ENCODE assay signal across 8 cellular contexts in the genomic region with DNA sequence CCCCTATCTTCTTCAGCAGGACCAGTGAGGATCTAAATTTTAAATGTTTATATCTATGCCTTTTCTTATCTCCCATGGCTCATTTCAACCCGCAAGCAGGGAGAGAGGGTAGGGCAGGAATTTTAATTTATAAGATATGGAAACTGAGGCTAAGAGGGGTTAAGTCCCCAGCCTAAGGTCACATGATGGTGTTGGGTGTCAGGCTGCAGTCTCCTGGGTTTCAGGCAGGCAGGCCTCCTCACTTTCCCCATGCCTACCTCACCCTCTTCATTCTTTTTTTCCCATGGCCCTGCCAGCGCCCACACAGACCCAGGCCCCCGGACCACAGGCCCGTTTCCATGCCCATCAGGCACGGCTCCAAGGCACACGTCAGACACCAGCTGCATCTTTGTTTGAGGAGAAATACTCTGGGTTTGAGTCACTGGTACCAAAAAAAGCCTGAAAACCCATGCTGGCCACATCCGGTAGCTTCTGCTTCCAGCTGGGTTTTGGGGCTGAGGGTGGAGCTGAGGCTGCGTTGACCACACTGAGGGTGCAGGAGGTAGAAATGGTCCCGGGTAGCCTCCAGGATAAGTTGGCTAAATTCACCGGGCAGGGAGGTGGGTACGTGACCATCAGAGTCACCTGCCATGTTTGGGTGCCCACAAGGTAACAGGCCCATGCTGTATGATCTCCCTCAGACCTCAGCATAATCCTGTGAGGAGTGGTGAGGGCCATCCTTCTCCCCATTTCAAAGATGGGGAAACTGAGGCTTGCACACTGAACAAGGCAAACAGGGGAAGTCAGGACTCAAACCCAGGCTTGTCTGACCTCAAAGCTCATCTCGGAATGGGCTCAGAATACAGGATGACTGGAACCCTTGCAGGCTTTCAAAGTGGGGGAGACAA. TPM values are rescaled to one million over a fixed set of nuclear protein-coding genes. Genes with fewer than 3 reads are reported as not detected.
DNase-seq lines count a peak whose midpoint lies in the region; ATAC-seq and TF ChIP-seq lines count a peak whose summit lies in the region.
"Had no signal": no experiment of that assay in that cellular context is flagged by ENCODE, and none has a peak within 500 bp of the region (broad histone marks: within the 10 kb centered on the region; RNA-seq: fewer than 3 reads in every experiment).

No MANE protein-coding gene starts in this region.

- intact Hi-C loops in ovary (cut with DNase I), result no loop called here

- no peaks in the 10 kb centered on the region for H3K9me3 ChIP-seq in GM23248 (ENCODE audit: low read depth)
- no peaks in the 10 kb centered on the region for H3K9me3 ChIP-seq in MM.1S (replicated peaks; ENCODE audit: insufficient read depth, low read length)
- H3K9me3 ChIP-seq in ovary, result no peaks in the 10 kb centered on the region
- H3K9me3 ChIP-seq: pancreas had no signal

- 35 to 37% methylated on average over 12 of the region's 12 CpGs for WGBS in GM23248 (ENCODE audit: low coverage in 1 of 2, low lambda C conversion rate in 2 of 2, missing lambda C conversion rate in 2 of 2), 2 experiments
- 49 to 55% (median 50%) methylated on average over 12 of the region's 12 CpGs for WGBS in ovary, 3 donors

- H3K36me3 ChIP-seq in GM23248 (ENCODE audit: low read depth) (no peaks in the 10 kb centered on the region), MM.1S (replicated peaks; ENCODE audit: insufficient read depth, low read length) (no peaks in the 10 kb centered on the region), ovary (no peaks in the 10 kb centered on the region)
- H3K36me3 ChIP-seq: pancreas had no signal

- TF ChIP-seq POLR2A in ovary (IDR thresholded peaks at IDR 0.05), result no peak

- in situ Hi-C loops in GM23248 (cut with MboI), result no loop called here

- H3K27me3 ChIP-seq in GM23248 (replicated peaks; ENCODE audit: insufficient read depth) (0 out of 2 replicates have a peak, but pooled peaks cover 7% of the 10 kb centered on the region), MM.1S (replicated peaks; ENCODE audit: insufficient read depth, low read length) (no peaks in the 10 kb centered on the region), ovary (no peaks in the 10 kb centered on the region)
- H3K27me3 ChIP-seq: pancreas had no signal

- peak overlapping the region; percentile 10 to 27 for H3K27ac Mint-ChIP-seq in activated naive CD4-positive, alpha-beta T cell treated with anti-CD3 and anti-CD28 coated beads, Interleukin-2, amount 50 U/mL, for 72 hours

- peak; percentile 93 for DNase-seq in GM23248
- DNase-seq in MM.1S, result peak; percentile 95
- peak; percentile 24 to 73 for DNase-seq in activated naive CD4-positive, alpha-beta T cell treated with anti-CD3 and anti-CD28 coated beads, Interleukin-2, amount 50 U/mL, for 72 hours (ENCODE audit: low spot score in 2 of 2)
- DNase-seq in mucosa of gallbladder (ENCODE audit: low spot score), result peak; percentile 42
- no peak for DNase-seq in NCI-H1417 treated with DMSO at 0.1 percent for 48 hours (lab: John Stamatoyannopoulos, UW)
- no peak for DNase-seq in ovary
- DNase-seq: pancreas had no signal

- H3K9me3 Mint-ChIP-seq in activated naive CD4-positive, alpha-beta T cell treated with anti-CD3 and anti-CD28 coated beads, Interleukin-2, amount 50 U/mL, for 72 hours, result no peaks in the 10 kb centered on the region

- H4K20me1 ChIP-seq in GM23248 (ENCODE audit: insufficient read depth) (no peaks in the 10 kb centered on the region), MM.1S (ENCODE audit: insufficient read depth, low read length) (no peaks in the 10 kb centered on the region)

- no peak overlapping the region for H3K4me3 ChIP-seq in GM23248
- peak overlapping the region; percentile 5; the same call in 1 of the 2 replicates for H3K4me3 ChIP-seq in MM.1S (ENCODE audit: low read length)
- no peak overlapping the region for H3K4me3 ChIP-seq in ovary
- H3K4me3 ChIP-seq: pancreas had no signal

- H3K9ac ChIP-seq in GM23248 (no peak overlapping the region), MM.1S (ENCODE audit: low read length) (peak overlapping the region; percentile 72)

- H3F3A ChIP-seq in GM23248 (ENCODE audit: insufficient read depth), result no peaks in the 10 kb centered on the region
- peaks cover 23% of the 10 kb centered on the region for H3F3A ChIP-seq in MM.1S (ENCODE audit: insufficient read depth, low read length)

- H3K4me1 ChIP-seq in GM23248 (ENCODE audit: insufficient read depth) (peaks cover 11% of the 10 kb centered on the region), MM.1S (ENCODE audit: low read length) (peaks cover 49% of the 10 kb centered on the region), ovary (ENCODE audit: insufficient read depth) (no peaks in the 10 kb centered on the region)
- H3K4me1 ChIP-seq: pancreas had no signal

- peak; percentile 83 for ATAC-seq in GM18511 (IDR thresholded peaks at IDR 0.05; ENCODE audit: unreplicated experiment)
- peak; percentile 74 to 90 for ATAC-seq in activated naive CD4-positive, alpha-beta T cell treated with anti-CD3 and anti-CD28 coated beads, Interleukin-2, amount 50 U/mL, for 72 hours

- H3K4me2 ChIP-seq in GM23248 (ENCODE audit: unreplicated experiment) (peak overlapping the region; percentile 5), MM.1S (ENCODE audit: low read depth, low read length) (peak overlapping the region; percentile 73)

- H3K9me2 ChIP-seq in GM23248 (ENCODE audit: insufficient read depth) (no peaks in the 10 kb centered on the region), MM.1S (replicated peaks; ENCODE audit: insufficient read depth, low read length) (no peaks in the 10 kb centered on the region)

- H3K36me3 Mint-ChIP-seq in activated naive CD4-positive, alpha-beta T cell treated with anti-CD3 and anti-CD28 coated beads, Interleukin-2, amount 50 U/mL, for 72 hours, result no peaks in the 10 kb centered on the region

- no peak for TF ChIP-seq CTCF in MM.1S (IDR thresholded peaks at IDR 0.05; ENCODE audit: low read length)
- no peak for TF ChIP-seq CTCF in ovary (IDR thresholded peaks at IDR 0.05)

- H3K79me2 ChIP-seq in GM23248 (ENCODE audit: insufficient read depth) (no peaks in the 10 kb centered on the region), MM.1S (ENCODE audit: low read length) (0 out of 2 replicates have a peak, but pooled peaks cover 12% of the 10 kb centered on the region)

- H2AFZ ChIP-seq in GM23248, result 0 out of 2 replicates have a peak overlapping the region, but pooled peaks have one; percentile 3
- no peak overlapping the region for H2AFZ ChIP-seq in MM.1S (ENCODE audit: low read length)

- TF ChIP-seq EP300 in ovary (IDR thresholded peaks at IDR 0.05), result no peak

- H3K27ac ChIP-seq in GM23248 (peak overlapping the region; percentile 23), MM.1S (ENCODE audit: low read length) (peak overlapping the region; percentile 96), ovary (no peak overlapping the region)
- H3K27ac ChIP-seq: pancreas had no signal

RNA-seq across cellular contexts. Expression of a gene that starts 7.5 kb away (rescaled TPM):
- total RNA-seq in GM23248 (2014; rRNA removed; shearing (Covaris generic)), result not detected in 2 replicates
- polyA plus RNA-seq in GM23248 (2016; fragmentation: Nextera tagmentation; extraction: Ambion mirVana), result not detected in 2 replicates
- total RNA-seq in activated naive CD4-positive, alpha-beta T cell treated with anti-CD3 and anti-CD28 coated beads, Interleukin-2, amount 50 U/mL, for 72 hours, result not detected
- 0.37 TPM for total RNA-seq in mucosa of gallbladder
- total RNA-seq in ovary, result 1 to 10 TPM in 1 of 7 donors, under 1 TPM in 4, not detected in 2; 0.26 to 1.4 (median 0.34) TPM
- polyA plus RNA-seq in ovary, result under 1 TPM; 0.48 to 0.80 TPM

RNA-seq across cellular contexts. Expression of a gene that starts 11.4 kb away (rescaled TPM):
- total RNA-seq in GM23248 (2014; rRNA removed; shearing (Covaris generic)), result not detected in 2 replicates
- polyA plus RNA-seq in GM23248 (2016; fragmentation: Nextera tagmentation; extraction: Ambion mirVana) (not detected in 2 replicates), ovary (not detected)
- total RNA-seq in activated naive CD4-positive, alpha-beta T cell treated with anti-CD3 and anti-CD28 coated beads, Interleukin-2, amount 50 U/mL, for 72 hours, result not detected
- total RNA-seq in mucosa of gallbladder (not detected), ovary (under 1 TPM in 1 of 7 donors, not detected in 6; 0.59 TPM)
- polyA plus RNA-seq: pancreas had no signal

RNA-seq across cellular contexts. Expression of a gene that starts 20.4 kb away (rescaled TPM):
- 38.7 and 58.3 TPM in 2 replicates for total RNA-seq in GM23248 (2014; rRNA removed; shearing (Covaris generic))
- polyA plus RNA-seq in GM23248 (2016; fragmentation: Nextera tagmentation; extraction: Ambion mirVana) (34.1 and 35.1 TPM in 2 replicates), ovary (10 to 100 TPM; 14.7 to 15.0 TPM)
- total RNA-seq in activated naive CD4-positive, alpha-beta T cell treated with anti-CD3 and anti-CD28 coated beads, Interleukin-2, amount 50 U/mL, for 72 hours, result 10 to 100 TPM; 15.4 to 26.9 TPM
- total RNA-seq in mucosa of gallbladder (56.0 TPM), ovary (10 to 100 TPM; 10.5 to 28.5 (median 15.5) TPM)

RNA-seq across cellular contexts. Expression of a gene that starts 47.1 kb away (rescaled TPM):
- total RNA-seq in GM23248 (2014; rRNA removed; shearing (Covaris generic)), result 0.43 and 0.63 TPM in 2 replicates
- polyA plus RNA-seq in GM23248 (2016; fragmentation: Nextera tagmentation; extraction: Ambion mirVana), result 0.05 and 0.23 TPM in 2 replicates
- total RNA-seq in activated naive CD4-positive, alpha-beta T cell treated with anti-CD3 and anti-CD28 coated beads, Interleukin-2, amount 50 U/mL, for 72 hours, result 100 to 1,000 TPM in 1 of 2 donors, 10 to 100 TPM in 1; 11.4 to 138 TPM
- total RNA-seq in mucosa of gallbladder, result 2.7 TPM
- total RNA-seq in ovary, result under 1 TPM; 0.34 to 0.85 (median 0.56) TPM
- polyA plus RNA-seq in ovary, result under 1 TPM; 0.15 to 0.97 TPM

Comparison
In these comparisons a context has a peak if more than half of its experiments do, and no peak if none do; other contexts are left out.
1. DNase-seq: peak in GM23248 (single experiment), MM.1S (single experiment), activated naive CD4-positive, alpha-beta T cell treated with anti-CD3 and anti-CD28 coated beads, Interleukin-2, amount 50 U/mL, for 72 hours (2 of 2) and mucosa of gallbladder (single experiment); none in NCI-H1417 treated with DMSO at 0.1 percent for 48 hours (single experiment) and ovary (0 of 5).
2. H3K27ac ChIP-seq: peak in GM23248 (single experiment) and MM.1S (single experiment); none in ovary (0 of 2).